19 cellular contexts compared by ENCODE assay signal in the genomic region with DNA sequence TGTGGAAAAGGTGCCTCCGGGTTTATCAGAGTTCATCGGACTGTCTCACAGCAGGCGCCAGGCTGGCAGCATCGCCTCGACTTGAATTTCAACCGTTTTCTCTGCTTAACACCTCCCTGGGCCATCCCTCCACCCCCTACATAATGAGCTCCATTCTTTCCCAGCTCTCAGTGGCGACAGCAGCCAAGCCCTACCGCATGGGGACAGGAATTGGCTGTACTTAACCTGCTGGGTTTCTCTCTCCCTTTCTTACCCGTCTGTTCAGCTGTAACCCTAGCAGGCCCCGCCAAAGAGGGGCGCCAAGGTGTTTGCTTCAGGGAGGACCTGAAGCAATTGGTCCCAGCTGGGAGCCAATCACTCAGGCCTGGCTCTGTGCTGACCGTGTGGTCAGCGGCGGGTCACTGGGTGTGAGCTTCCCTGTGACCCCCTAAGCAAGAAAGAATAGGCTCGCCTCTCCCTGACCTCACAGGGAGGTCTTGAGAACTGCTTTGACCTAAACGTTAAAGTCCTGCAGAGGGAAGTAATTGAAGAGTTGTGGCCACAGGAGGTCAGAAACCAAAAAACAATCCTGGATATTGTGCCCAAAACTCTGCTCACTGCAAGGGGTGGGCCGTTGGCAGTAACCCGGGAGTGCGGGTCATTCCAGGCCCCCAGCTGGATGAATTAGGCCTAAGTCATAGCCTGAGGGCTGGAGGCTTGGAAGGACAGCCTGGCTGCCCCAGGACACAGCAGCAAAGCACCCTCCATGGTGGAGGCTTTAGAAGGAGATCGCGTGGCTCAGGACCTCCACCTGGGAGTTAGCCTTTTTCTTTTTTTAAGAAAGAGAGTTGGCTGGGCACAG.
DNase-seq lines count a peak whose midpoint lies in the region; ATAC-seq and TF ChIP-seq lines count a peak whose summit lies in the region.
"Had no signal": no experiment of that assay in that cellular context is flagged by ENCODE, and none has a peak within 500 bp of the region (broad histone marks: within the 10 kb centered on the region; RNA-seq: fewer than 3 reads in every experiment).

No MANE protein-coding gene starts in this region.

- peaks cover 9% of the 10 kb centered on the region for H3K27me3 Mint-ChIP-seq in stimulated activated memory B cell treated with anti-CD40 and anti-IgM and Interleukin-4, amounts not matched to agents 10 μg/mL and 1 μg/mL and 100 μg/mL, for 72 hours

- H3K27ac ChIP-seq in esophagus muscularis mucosa (replicated peaks in 1 of 4) (peak overlapping the region; percentile 28 to 52 (median 35)), layer of hippocampus (ENCODE audit: low read depth, low read length) (peak overlapping the region; percentile 46)
- H3K27ac ChIP-seq: 22Rv1, epithelial cell of prostate, SK-N-MC had no signal

- DNase-seq in NCI-H1417 (lab: John Stamatoyannopoulos, UW): peak in 2 of 3 experiments; percentile 18 to 65
- DNase-seq in NCI-H1417 treated with DMSO at 0.1 percent for 48 hours (lab: John Stamatoyannopoulos, UW): no peak
- no peak for DNase-seq in esophagus muscularis mucosa (ENCODE audit: extremely low spot score)
- DNase-seq in NCI-H2081 (lab: John Stamatoyannopoulos, UW): no peak
- no peak for DNase-seq in NCI-H2029 (lab: John Stamatoyannopoulos, UW)
- DNase-seq: activated CD4-positive, alpha-beta T cell treated with anti-CD3 and anti-CD28 coated beads for 48 hours; activated CD8-positive, alpha-beta memory T cell treated with anti-CD3 and anti-CD28 coated beads, Interleukin-2, amount 50 U/mL, for 48 hours; activated naive CD4-positive, alpha-beta T cell treated with Interleukin-2 at 50 U/mL for 16 hours; cortex of kidney; DMS79; NCI-H1105; stimulated activated naive B cell treated with anti-CD40 and anti-IgM and Interleukin-4, amounts not matched to agents 10 μg/mL and 1 μg/mL and 100 μg/mL, for 72 hours had no signal

- peak; percentile 13 for ATAC-seq in stimulated activated memory B cell treated with anti-CD40 and anti-IgM and Interleukin-4, amounts not matched to agents 10 μg/mL and 1 μg/mL and 100 μg/mL, for 72 hours
- ATAC-seq in HG03439 (IDR thresholded peaks at IDR 0.05; ENCODE audit: unreplicated experiment): no peak
- ATAC-seq: K562; stimulated activated naive B cell treated with anti-CD40 and anti-IgM and Interleukin-4, amounts not matched to agents 10 μg/mL and 1 μg/mL and 100 μg/mL, for 72 hours had no signal

- no peaks in the 10 kb centered on the region for H3K36me3 ChIP-seq in esophagus muscularis mucosa

- H3K27me3 ChIP-seq in esophagus muscularis mucosa (no peaks in the 10 kb centered on the region), layer of hippocampus (ENCODE audit: control insufficient read depth, insufficient read depth, low read length) (no peaks in the 10 kb centered on the region)

- no peaks in the 10 kb centered on the region for H3K36me3 Mint-ChIP-seq in stimulated activated memory B cell treated with anti-CD40 and anti-IgM and Interleukin-4, amounts not matched to agents 10 μg/mL and 1 μg/mL and 100 μg/mL, for 72 hours
- H3K36me3 Mint-ChIP-seq: stimulated activated naive B cell treated with anti-CD40 and anti-IgM and Interleukin-4, amounts not matched to agents 10 μg/mL and 1 μg/mL and 100 μg/mL, for 72 hours had no signal

- no peak for TF ChIP-seq CTCF in esophagus muscularis mucosa (IDR thresholded peaks at IDR 0.05)

- H3K9me3 Mint-ChIP-seq in stimulated activated memory B cell treated with anti-CD40 and anti-IgM and Interleukin-4, amounts not matched to agents 10 μg/mL and 1 μg/mL and 100 μg/mL, for 72 hours: no peaks in the 10 kb centered on the region
- H3K9me3 Mint-ChIP-seq: stimulated activated naive B cell treated with anti-CD40 and anti-IgM and Interleukin-4, amounts not matched to agents 10 μg/mL and 1 μg/mL and 100 μg/mL, for 72 hours had no signal

- H3K4me3 Mint-ChIP-seq in stimulated activated memory B cell treated with anti-CD40 and anti-IgM and Interleukin-4, amounts not matched to agents 10 μg/mL and 1 μg/mL and 100 μg/mL, for 72 hours: no peak overlapping the region
- H3K4me3 Mint-ChIP-seq: stimulated activated naive B cell treated with anti-CD40 and anti-IgM and Interleukin-4, amounts not matched to agents 10 μg/mL and 1 μg/mL and 100 μg/mL, for 72 hours had no signal

- no peak for TF ChIP-seq POLR2A in esophagus muscularis mucosa (IDR thresholded peaks at IDR 0.05; ENCODE audit: low read depth)

- no peaks in the 10 kb centered on the region for H3K4me1 Mint-ChIP-seq in stimulated activated memory B cell treated with anti-CD40 and anti-IgM and Interleukin-4, amounts not matched to agents 10 μg/mL and 1 μg/mL and 100 μg/mL, for 72 hours
- H3K4me1 Mint-ChIP-seq: stimulated activated naive B cell treated with anti-CD40 and anti-IgM and Interleukin-4, amounts not matched to agents 10 μg/mL and 1 μg/mL and 100 μg/mL, for 72 hours had no signal

- intact Hi-C loops in esophagus muscularis mucosa (cut with DNase I): no loop called here

- no peak overlapping the region for H3K27ac Mint-ChIP-seq in stimulated activated memory B cell treated with anti-CD40 and anti-IgM and Interleukin-4, amounts not matched to agents 10 μg/mL and 1 μg/mL and 100 μg/mL, for 72 hours

- WGBS in esophagus muscularis mucosa: 85% methylated on average over 17 of the region's 21 CpGs

- H3K4me1 ChIP-seq in esophagus muscularis mucosa: peaks cover 7 to 53% (median 51%) of the 10 kb centered on the region in 4 donors

- H3K4me3 ChIP-seq in esophagus muscularis mucosa: no peak overlapping the region
- H3K4me3 ChIP-seq: K562, SK-N-MC had no signal

- H3K9me3 ChIP-seq in esophagus muscularis mucosa: no peaks in the 10 kb centered on the region

- TF ChIP-seq EP300 in esophagus muscularis mucosa (IDR thresholded peaks at IDR 0.05): no peak

Comparison
In these comparisons a context has a peak if more than half of its experiments do, and no peak if none do; other contexts are left out.
1. DNase-seq: peak in NCI-H1417 (2 of 3); none in NCI-H1417 treated with DMSO at 0.1 percent for 48 hours (single experiment), esophagus muscularis mucosa (single experiment), NCI-H2081 (0 of 2) and NCI-H2029 (single experiment).